ENCODE assay signal across 8 cellular contexts in genomic region chr2:55518846-55519167, GRCh38. TPM values are rescaled to one million over a fixed set of nuclear protein-coding genes. Genes with fewer than 3 reads are reported as not detected.
DNase-seq lines count a peak whose midpoint lies in the region; ATAC-seq, FAIRE-seq and TF ChIP-seq lines count a peak whose summit lies in the region.

No MANE protein-coding gene starts in this region.

- peak in 1 of 3 donors; percentile 38 for DNase-seq in CD4-positive, CD25-positive, alpha-beta regulatory T cell
- DNase-seq in HTR-8/SVneo (ENCODE audit: insufficient read length, low spot score) (peak; percentile 19), left cardiac atrium (no peak), psoas muscle (no peak), epidermal melanocyte (ENCODE audit: insufficient read length, low spot score) (no peak)
- DNase-seq in activated CD8-positive, alpha-beta T cell treated with anti-CD3 and anti-CD28 coated beads for 36 hours, result no peak

- peaks cover 14% of the 10 kb centered on the region for H3K4me1 ChIP-seq in CD4-positive, CD25-positive, alpha-beta regulatory T cell (ENCODE audit: control insufficient read depth, insufficient read depth, low read length, poor library complexity, severe bottlenecking)
- peaks cover 6% of the 10 kb centered on the region for H3K4me1 ChIP-seq in psoas muscle

- peaks cover 8% of the 10 kb centered on the region for H3K36me3 Mint-ChIP-seq in CD4-positive, CD25-positive, alpha-beta regulatory T cell
- peaks cover 2% of the 10 kb centered on the region for H3K36me3 Mint-ChIP-seq in activated CD8-positive, alpha-beta T cell treated with anti-CD3 and anti-CD28 coated beads for 36 hours (ENCODE audit: low read depth)

- H3K27me3 Mint-ChIP-seq in CD4-positive, CD25-positive, alpha-beta regulatory T cell, result no peaks in the 10 kb centered on the region
- no peaks in the 10 kb centered on the region for H3K27me3 Mint-ChIP-seq in activated CD8-positive, alpha-beta T cell treated with anti-CD3 and anti-CD28 coated beads for 36 hours

- TF ChIP-seq CTCF in activated CD8-positive, alpha-beta T cell treated with anti-CD3 and anti-CD28 coated beads for 36 hours (IDR thresholded peaks at IDR 0.05), result no peak
- TF ChIP-seq CTCF in psoas muscle (IDR thresholded peaks at IDR 0.05), result no peak

- H3K4me3 Mint-ChIP-seq in CD4-positive, CD25-positive, alpha-beta regulatory T cell, result peak overlapping the region; percentile 95 to 99 (median 98)
- H3K4me3 Mint-ChIP-seq in activated CD8-positive, alpha-beta T cell treated with anti-CD3 and anti-CD28 coated beads for 36 hours, result peak overlapping the region; percentile 98

- no peaks in the 10 kb centered on the region for H3K27me3 ChIP-seq in CD4-positive, CD25-positive, alpha-beta regulatory T cell (ENCODE audit: control insufficient read depth, insufficient read depth, low read length)
- H3K27me3 ChIP-seq in psoas muscle (ENCODE audit: insufficient read depth in 3 of 3, low read length in 2 of 3), result no peaks in the 10 kb centered on the region

- H3K9me3 Mint-ChIP-seq in CD4-positive, CD25-positive, alpha-beta regulatory T cell, result no peaks in the 10 kb centered on the region
- no peaks in the 10 kb centered on the region for H3K9me3 Mint-ChIP-seq in activated CD8-positive, alpha-beta T cell treated with anti-CD3 and anti-CD28 coated beads for 36 hours

- POLR2A ChIA-PET in activated CD8-positive, alpha-beta T cell treated with anti-CD3 and anti-CD28 coated beads for 36 hours (lab: Charles Lee), result interaction anchor here (1.4 to 3.0 kb wide), 2 partner anchors 19 to 98 kb away, joined by 3 to 10 read pairs; partner anchors contain the start of gene PPP4R3B

- peak overlapping the region; percentile 91 for H3K27ac ChIP-seq in CD4-positive, CD25-positive, alpha-beta regulatory T cell (ENCODE audit: insufficient read depth, low read length, poor library complexity, severe bottlenecking)
- peak overlapping the region; percentile 86 for H3K27ac ChIP-seq in psoas muscle

- CTCF ChIA-PET in activated CD8-positive, alpha-beta T cell treated with anti-CD3 and anti-CD28 coated beads for 36 hours (lab: Charles Lee), result no interaction called here

- peak overlapping the region; percentile 98 to 100 (median 100) for H3K27ac Mint-ChIP-seq in CD4-positive, CD25-positive, alpha-beta regulatory T cell
- H3K27ac Mint-ChIP-seq in activated CD8-positive, alpha-beta T cell treated with anti-CD3 and anti-CD28 coated beads for 36 hours, result peak overlapping the region; percentile 95

- H3K4me1 Mint-ChIP-seq in CD4-positive, CD25-positive, alpha-beta regulatory T cell, result peaks cover 8 to 25% (median 18%) of the 10 kb centered on the region in 4 donors
- peaks cover 7% of the 10 kb centered on the region for H3K4me1 Mint-ChIP-seq in activated CD8-positive, alpha-beta T cell treated with anti-CD3 and anti-CD28 coated beads for 36 hours (ENCODE audit: low read depth)

- H3K36me3 ChIP-seq in CD4-positive, CD25-positive, alpha-beta regulatory T cell (ENCODE audit: control insufficient read depth, insufficient read depth, low read length), result peaks cover 1% of the 10 kb centered on the region
- H3K36me3 ChIP-seq in psoas muscle (ENCODE audit: insufficient read depth in 1 of 2, low read depth in 1 of 2), result peaks cover 0 to 7% of the 10 kb centered on the region in 2 donors

- FAIRE-seq in HTR-8/SVneo (lab: Jason Lieb, UNC), result no peak

- no peaks in the 10 kb centered on the region for H3K9me3 ChIP-seq in CD4-positive, CD25-positive, alpha-beta regulatory T cell (ENCODE audit: control insufficient read depth in 2 of 2, low read length in 2 of 2)
- H3K9me3 ChIP-seq in psoas muscle, result no peaks in the 10 kb centered on the region

- intact Hi-C loops in activated CD8-positive, alpha-beta T cell treated with anti-CD3 and anti-CD28 coated beads for 36 hours (cut with micrococcal nuclease), result loop anchor here (5.0 kb wide), 1 partner anchor 98 kb away; the partner anchor contains the start of gene PPP4R3B
- intact Hi-C loops in left cardiac atrium (cut with DNase I), result no loop called here
- intact Hi-C loops in psoas muscle (cut with DNase I), result loop anchor here (5.0 to 10.0 kb wide), 2 partner anchors 94 to 97 kb away; no protein-coding TSS in a partner anchor

- 21 to 32% (median 31%) methylated on average over 9 of the region's 9 CpGs for WGBS in psoas muscle, 3 donors

- H3K4me3 ChIP-seq in CD4-positive, CD25-positive, alpha-beta regulatory T cell (ENCODE audit: low read depth, low read length), result peak overlapping the region; percentile 86
- H3K4me3 ChIP-seq in psoas muscle, result peak overlapping the region; percentile 92

- peak; percentile 1 to 4 for ATAC-seq in CD4-positive, CD25-positive, alpha-beta regulatory T cell (ENCODE audit: low read depth in 2 of 2)
- ATAC-seq in GM19043 (IDR thresholded peaks at IDR 0.05; ENCODE audit: low read depth, unreplicated experiment) (peak; percentile 4), left cardiac atrium (peak; percentile 6 to 10), psoas muscle (peak in 2 of 4 donors; percentile 3 to 23), HG03565 (IDR thresholded peaks at IDR 0.05; ENCODE audit: unreplicated experiment) (no peak)
- ATAC-seq in activated CD8-positive, alpha-beta T cell treated with anti-CD3 and anti-CD28 coated beads for 36 hours, result peak; percentile 11

RNA-seq across cellular contexts. Expression of gene CFAP36, which starts 0.7 kb away (rescaled TPM):
- 27.4 TPM for total RNA-seq in CD4-positive, CD25-positive, alpha-beta regulatory T cell
- 10 to 100 TPM; 24.0 to 29.8 (median 27.1) TPM for polyA plus RNA-seq in CD4-positive, CD25-positive, alpha-beta regulatory T cell
- total RNA-seq in activated CD8-positive, alpha-beta T cell treated with anti-CD3 and anti-CD28 coated beads for 36 hours, result 10 to 100 TPM; 28.8 to 29.1 TPM
- total RNA-seq in left cardiac atrium (10 to 100 TPM; 20.2 to 22.9 TPM), psoas muscle (10 to 100 TPM; 10.0 to 13.4 (median 12.8) TPM)
- 10 to 100 TPM; 12.6 to 32.7 (median 23.4) TPM for polyA plus RNA-seq in psoas muscle

Comparison
In these comparisons a context has a peak if more than half of its experiments do, and no peak if none do; other contexts are left out.
1. intact Hi-C loops: an anchor here in activated CD8-positive, alpha-beta T cell treated with anti-CD3 and anti-CD28 coated beads for 36 hours (5.0 kb wide) and psoas muscle (5.0 to 10.0 kb wide); none called in left cardiac atrium.